In the genomic region with DNA sequence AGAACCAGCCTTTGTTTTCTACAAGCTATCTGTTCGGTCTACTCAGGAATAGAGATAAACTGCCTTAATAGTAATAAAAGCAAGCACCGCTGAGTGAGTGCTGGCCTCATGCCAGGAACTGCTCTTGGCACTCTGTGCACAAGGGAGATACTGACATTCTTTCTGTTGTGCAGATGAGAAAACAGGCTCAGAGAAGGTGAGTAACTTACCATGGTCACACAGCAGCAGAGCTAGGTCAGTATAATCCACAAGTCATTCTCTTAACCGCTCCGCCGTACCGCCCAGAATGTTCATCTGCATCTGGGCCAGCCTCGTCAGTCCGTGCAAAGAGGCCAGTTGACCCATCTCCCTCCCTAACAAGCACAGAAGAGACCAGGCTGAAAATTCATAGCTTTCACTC, we compare ENCODE assay signal across 1 cellular context.
TF ChIP-seq lines count a peak whose summit lies in the region.

No MANE protein-coding gene starts in this region.

TF ChIP-seq in IMR-90, 13 proteins besides CTCF, POLR2A, EP300 and RAD21:
- TF ChIP-seq MAFK (IDR thresholded peaks at IDR 0.05; ENCODE audit: low read depth, low read length), result no peak
